ENCODE assay signal across 10 cellular contexts in genomic region chr3:66797916-66798560, GRCh38.
DNase-seq lines count a peak whose midpoint lies in the region; ATAC-seq, FAIRE-seq and TF ChIP-seq lines count a peak whose summit lies in the region.
"Had no signal": no experiment of that assay in that cellular context is flagged by ENCODE, and none has a peak within 500 bp of the region (broad histone marks: within the 10 kb centered on the region; RNA-seq: fewer than 3 reads in every experiment).

No MANE protein-coding gene starts in this region.

- WGBS in pancreas, 2 donors: 57 to 58% methylated on average over 26 of the region's 26 CpGs

- ATAC-seq in left ventricle myocardium superior (peak; percentile 78), pancreas (peak in 3 of 4 donors; percentile 53 to 65 (median 57))

- peak overlapping the region in 4 of 5 experiments; percentile 69 to 82 (median 76) for H3K27ac Mint-ChIP-seq in brain

- H3K36me3 ChIP-seq in pancreas: no peaks in the 10 kb centered on the region

- intact Hi-C loops in left ventricle myocardium superior (cut with micrococcal nuclease): no loop called here
- intact Hi-C loops in pancreas (cut with DNase I): no loop called here

- H3K27ac ChIP-seq in pancreas: no peak overlapping the region

- H3K9me3 ChIP-seq in pancreas: no peaks in the 10 kb centered on the region

- no peaks in the 10 kb centered on the region for H3K4me1 ChIP-seq in pancreas

- H3K4me3 ChIP-seq in pancreas: no peak overlapping the region

- H3K9me3 Mint-ChIP-seq in brain: peaks cover 6 to 14% (median 12%) of the 10 kb centered on the region in 5 experiments

- peaks cover 27% of the 10 kb centered on the region for H3K4me1 Mint-ChIP-seq in brain

- no peaks in the 10 kb centered on the region for H3K27me3 Mint-ChIP-seq in brain

- TF ChIP-seq CTCF in brain (conservative IDR thresholded peaks at IDR 0.05) (no peak), pancreas (IDR thresholded peaks at IDR 0.05) (no peak)

- DNase-seq in COLO829 (ENCODE audit: low spot score): peak; percentile 29
- DNase-seq in left ventricle myocardium superior: peak; percentile 52
- no peak for DNase-seq in pancreas
- no peak for DNase-seq in SHP77 treated with DMSO at 0.1 percent for 48 hours (lab: John Stamatoyannopoulos, UW)
- DNase-seq in NCI-H2171 treated with DMSO at 0.1 percent for 48 hours (lab: John Stamatoyannopoulos, UW): no peak
- no peak for DNase-seq in activated naive CD4-positive, alpha-beta T cell (lab: John Stamatoyannopoulos, UW)
- DNase-seq in GM19240 (ENCODE audit: insufficient read length, low spot score): no peak
- DNase-seq: DND-41, NCI-H526 treated with DMSO at 0.1 percent for 48 hours had no signal

- no peaks in the 10 kb centered on the region for H3K27me3 ChIP-seq in pancreas

- H3K4me3 Mint-ChIP-seq in brain: peak overlapping the region in 4 of 5 experiments; percentile 28 to 76 (median 67)

- FAIRE-seq in pancreas (lab: Jason Lieb, UNC): no peak

- no peaks in the 10 kb centered on the region for H3K36me3 Mint-ChIP-seq in brain

Comparison
In these comparisons a context has a peak if more than half of its experiments do, and no peak if none do; other contexts are left out.
1. DNase-seq: peak in COLO829 (single experiment) and left ventricle myocardium superior (single experiment); none in pancreas (0 of 6), SHP77 treated with DMSO at 0.1 percent for 48 hours (single experiment), NCI-H2171 treated with DMSO at 0.1 percent for 48 hours (single experiment), activated naive CD4-positive, alpha-beta T cell (0 of 4) and GM19240 (single experiment).